In the genomic region with DNA sequence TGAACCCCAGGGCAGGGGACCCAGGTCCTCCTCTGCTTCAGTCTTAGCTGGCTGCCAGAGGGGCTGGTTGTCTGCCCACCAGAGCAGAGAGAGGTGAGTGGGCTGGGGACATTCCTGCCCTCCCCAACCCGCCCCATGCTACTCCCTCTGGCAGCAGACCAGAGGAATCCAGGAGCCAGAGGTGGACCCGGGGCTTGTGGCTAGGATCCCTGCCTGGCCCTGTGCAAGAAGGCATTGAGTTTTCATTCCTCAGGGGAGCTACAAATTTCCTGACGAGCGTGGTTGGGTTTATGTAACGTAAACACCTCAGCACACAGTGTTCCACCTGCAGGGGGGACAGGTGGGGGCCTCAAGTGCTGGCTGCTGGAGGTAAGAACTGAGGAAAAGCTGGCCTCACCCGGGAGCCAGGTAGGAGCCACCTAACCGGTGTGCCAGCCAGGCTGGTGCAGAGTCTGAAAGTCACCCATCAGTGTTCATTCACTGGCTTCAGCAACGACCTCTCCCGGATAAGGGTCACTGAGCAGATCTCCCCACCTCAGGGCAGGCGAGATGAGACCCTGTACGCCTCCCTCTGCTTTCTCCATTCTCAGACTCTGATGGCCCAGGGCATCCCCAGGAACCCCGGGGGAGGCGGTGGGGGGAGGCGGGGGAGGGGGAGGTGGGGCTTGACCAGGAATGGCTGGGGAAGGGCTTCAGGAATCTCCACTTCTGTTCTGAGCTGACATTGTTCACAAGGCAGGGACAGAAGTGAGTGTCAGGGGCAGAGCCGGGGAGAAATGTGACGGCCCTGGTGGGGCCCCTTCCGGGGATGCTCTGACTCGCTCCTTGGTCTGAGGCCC, we compare ENCODE assay signal across 13 cellular contexts.
DNase-seq lines count a peak whose midpoint lies in the region; ATAC-seq and TF ChIP-seq lines count a peak whose summit lies in the region.
"Had no signal": no experiment of that assay in that cellular context is flagged by ENCODE, and none has a peak within 500 bp of the region (broad histone marks: within the 10 kb centered on the region; RNA-seq: fewer than 3 reads in every experiment).

No MANE protein-coding gene starts in this region.

- H3K4me1 ChIP-seq in subcutaneous abdominal adipose tissue (ENCODE audit: control insufficient read depth in 5 of 5, insufficient read depth in 5 of 5, low read length in 5 of 5) (peaks cover 6 to 45% (median 22%) of the 10 kb centered on the region in 5 donors), esophagus squamous epithelium (peaks cover 0 to 15% (median 0%) of the 10 kb centered on the region in 3 donors)
- H3K4me1 ChIP-seq: adrenal gland had no signal

- CTCF ChIA-PET in WTC11 (lab: Charles Lee), result interaction anchor here (1.1 to 1.3 kb wide), 2 partner anchors 98 to 154 kb away, joined by 3 read pairs; no protein-coding TSS in a partner anchor

- H3K36me3 ChIP-seq in subcutaneous abdominal adipose tissue (ENCODE audit: control insufficient read depth in 5 of 5, insufficient read depth in 5 of 5, low read length in 5 of 5) (no peaks in the 10 kb centered on the region), esophagus squamous epithelium (no peaks in the 10 kb centered on the region)
- H3K36me3 ChIP-seq: adrenal gland had no signal

- no peak overlapping the region for H3K27ac Mint-ChIP-seq in WTC11
- H3K27ac Mint-ChIP-seq: activated B cell treated with CpG ODN at 0.5 μM for 24 hours; CD4-positive, alpha-beta memory T cell had no signal

- no peaks in the 10 kb centered on the region for H3K27me3 Mint-ChIP-seq in WTC11 (ENCODE audit: low read depth)
- H3K27me3 Mint-ChIP-seq: activated B cell treated with CpG ODN at 0.5 μM for 24 hours had no signal

- H3K9me3 Mint-ChIP-seq in WTC11, result peaks cover 7% of the 10 kb centered on the region
- H3K9me3 Mint-ChIP-seq: activated B cell treated with CpG ODN at 0.5 μM for 24 hours; CD4-positive, alpha-beta memory T cell had no signal

- peaks cover 0 to 4% (median 0%) of the 10 kb centered on the region in 5 donors for H3K27me3 ChIP-seq in subcutaneous abdominal adipose tissue (ENCODE audit: control insufficient read depth in 5 of 5, insufficient read depth in 4 of 5, low read length in 5 of 5)
- no peaks in the 10 kb centered on the region for H3K27me3 ChIP-seq in esophagus squamous epithelium
- H3K27me3 ChIP-seq: adrenal gland had no signal

- in situ Hi-C loops in GM13977 (cut with MboI; ENCODE audit: low pct_unique_long_range_greater_than_20kb, low sequenced_read_pairs, unreplicated experiment), result no loop called here

- TF ChIP-seq POLR2A in esophagus squamous epithelium (IDR thresholded peaks at IDR 0.05), result no peak

- H3K4me3 Mint-ChIP-seq in WTC11, result no peak overlapping the region
- H3K4me3 Mint-ChIP-seq: activated B cell treated with CpG ODN at 0.5 μM for 24 hours had no signal

- no peak overlapping the region for H3K4me3 ChIP-seq in subcutaneous abdominal adipose tissue (ENCODE audit: low read depth in 1 of 5, low read length in 5 of 5)
- H3K4me3 ChIP-seq in esophagus squamous epithelium, result no peak overlapping the region
- H3K4me3 ChIP-seq: adrenal gland had no signal

- TF ChIP-seq CTCF in WTC11 (IDR thresholded peaks at IDR 0.05) (no peak), GM13977 (IDR thresholded peaks at IDR 0.05; ENCODE audit: extremely low read depth, insufficient read depth, missing control alignments) (no peak), esophagus squamous epithelium (IDR thresholded peaks at IDR 0.05) (no peak)

- H3K36me3 Mint-ChIP-seq in WTC11, result no peaks in the 10 kb centered on the region; the same call in 1 of the 2 replicates
- H3K36me3 Mint-ChIP-seq: CD4-positive, alpha-beta memory T cell had no signal

- H3K27ac ChIP-seq in subcutaneous abdominal adipose tissue (ENCODE audit: low read depth, low read length) (peak overlapping the region; percentile 46), esophagus squamous epithelium (peak overlapping the region in 1 of 4 donors; percentile 69)

- POLR2A ChIA-PET in WTC11 (lab: Charles Lee), result no interaction called here

- peaks cover 23% of the 10 kb centered on the region for H3K4me1 Mint-ChIP-seq in WTC11
- H3K4me1 Mint-ChIP-seq: activated B cell treated with CpG ODN at 0.5 μM for 24 hours; CD4-positive, alpha-beta memory T cell had no signal

- 68 to 76% methylated on average over 5 to 8 of the region's 18 CpGs for WGBS in esophagus squamous epithelium, 2 donors

- DNase-seq in NCI-H2171 (lab: John Stamatoyannopoulos, UW) (peak; percentile 15), WTC11 (ENCODE audit: low spot score) (no peak), iPS-NIHi11 (ENCODE audit: low spot score) (peak; percentile 51), GM13977 (ENCODE audit: low spot score) (no peak), esophagus squamous epithelium (lab: John Stamatoyannopoulos, UW) (no peak)
- DNase-seq: activated B cell treated with CpG ODN at 0.5 μM for 24 hours; CD4-positive, alpha-beta memory T cell; Kasumi-1; NCI-H187; stimulated activated naive CD4-positive, alpha-beta T cell treated with Interleukin-2 at 50 U/mL for 16 hours had no signal

- ATAC-seq in WTC11, result peak; percentile 12; the same call in 1 of the 2 replicates
- no peak for ATAC-seq in HG03095 (IDR thresholded peaks at IDR 0.05; ENCODE audit: unreplicated experiment)

- H3K9ac ChIP-seq in subcutaneous abdominal adipose tissue (ENCODE audit: low read length in 5 of 5), result peak overlapping the region in 1 of 5 donors; percentile 50

- H3K9me3 ChIP-seq in subcutaneous abdominal adipose tissue (ENCODE audit: control insufficient read depth in 5 of 5, low read length in 5 of 5) (no peaks in the 10 kb centered on the region), esophagus squamous epithelium (no peaks in the 10 kb centered on the region)
- H3K9me3 ChIP-seq: adrenal gland had no signal

- intact Hi-C loops in esophagus squamous epithelium (cut with DNase I), result no loop called here

TF ChIP-seq in WTC11, 78 proteins besides CTCF, POLR2A, EP300 and RAD21 (continues in another document):
- TF ChIP-seq, protein P1, sequence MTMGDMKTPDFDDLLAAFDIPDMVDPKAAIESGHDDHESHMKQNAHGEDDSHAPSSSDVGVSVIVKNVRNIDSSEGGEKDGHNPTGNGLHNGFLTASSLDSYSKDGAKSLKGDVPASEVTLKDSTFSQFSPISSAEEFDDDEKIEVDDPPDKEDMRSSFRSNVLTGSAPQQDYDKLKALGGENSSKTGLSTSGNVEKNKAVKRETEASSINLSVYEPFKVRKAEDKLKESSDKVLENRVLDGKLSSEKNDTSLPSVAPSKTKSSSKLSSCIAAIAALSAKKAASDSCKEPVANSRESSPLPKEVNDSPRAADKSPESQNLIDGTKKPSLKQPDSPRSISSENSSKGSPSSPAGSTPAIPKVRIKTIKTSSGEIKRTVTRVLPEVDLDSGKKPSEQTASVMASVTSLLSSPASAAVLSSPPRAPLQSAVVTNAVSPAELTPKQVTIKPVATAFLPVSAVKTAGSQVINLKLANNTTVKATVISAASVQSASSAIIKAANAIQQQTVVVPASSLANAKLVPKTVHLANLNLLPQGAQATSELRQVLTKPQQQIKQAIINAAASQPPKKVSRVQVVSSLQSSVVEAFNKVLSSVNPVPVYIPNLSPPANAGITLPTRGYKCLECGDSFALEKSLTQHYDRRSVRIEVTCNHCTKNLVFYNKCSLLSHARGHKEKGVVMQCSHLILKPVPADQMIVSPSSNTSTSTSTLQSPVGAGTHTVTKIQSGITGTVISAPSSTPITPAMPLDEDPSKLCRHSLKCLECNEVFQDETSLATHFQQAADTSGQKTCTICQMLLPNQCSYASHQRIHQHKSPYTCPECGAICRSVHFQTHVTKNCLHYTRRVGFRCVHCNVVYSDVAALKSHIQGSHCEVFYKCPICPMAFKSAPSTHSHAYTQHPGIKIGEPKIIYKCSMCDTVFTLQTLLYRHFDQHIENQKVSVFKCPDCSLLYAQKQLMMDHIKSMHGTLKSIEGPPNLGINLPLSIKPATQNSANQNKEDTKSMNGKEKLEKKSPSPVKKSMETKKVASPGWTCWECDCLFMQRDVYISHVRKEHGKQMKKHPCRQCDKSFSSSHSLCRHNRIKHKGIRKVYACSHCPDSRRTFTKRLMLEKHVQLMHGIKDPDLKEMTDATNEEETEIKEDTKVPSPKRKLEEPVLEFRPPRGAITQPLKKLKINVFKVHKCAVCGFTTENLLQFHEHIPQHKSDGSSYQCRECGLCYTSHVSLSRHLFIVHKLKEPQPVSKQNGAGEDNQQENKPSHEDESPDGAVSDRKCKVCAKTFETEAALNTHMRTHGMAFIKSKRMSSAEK (CRISPR knock-in tag; IDR thresholded peaks at IDR 0.05; ENCODE audit: borderline replicate concordance), result no peak
- TF ChIP-seq, protein P2, sequence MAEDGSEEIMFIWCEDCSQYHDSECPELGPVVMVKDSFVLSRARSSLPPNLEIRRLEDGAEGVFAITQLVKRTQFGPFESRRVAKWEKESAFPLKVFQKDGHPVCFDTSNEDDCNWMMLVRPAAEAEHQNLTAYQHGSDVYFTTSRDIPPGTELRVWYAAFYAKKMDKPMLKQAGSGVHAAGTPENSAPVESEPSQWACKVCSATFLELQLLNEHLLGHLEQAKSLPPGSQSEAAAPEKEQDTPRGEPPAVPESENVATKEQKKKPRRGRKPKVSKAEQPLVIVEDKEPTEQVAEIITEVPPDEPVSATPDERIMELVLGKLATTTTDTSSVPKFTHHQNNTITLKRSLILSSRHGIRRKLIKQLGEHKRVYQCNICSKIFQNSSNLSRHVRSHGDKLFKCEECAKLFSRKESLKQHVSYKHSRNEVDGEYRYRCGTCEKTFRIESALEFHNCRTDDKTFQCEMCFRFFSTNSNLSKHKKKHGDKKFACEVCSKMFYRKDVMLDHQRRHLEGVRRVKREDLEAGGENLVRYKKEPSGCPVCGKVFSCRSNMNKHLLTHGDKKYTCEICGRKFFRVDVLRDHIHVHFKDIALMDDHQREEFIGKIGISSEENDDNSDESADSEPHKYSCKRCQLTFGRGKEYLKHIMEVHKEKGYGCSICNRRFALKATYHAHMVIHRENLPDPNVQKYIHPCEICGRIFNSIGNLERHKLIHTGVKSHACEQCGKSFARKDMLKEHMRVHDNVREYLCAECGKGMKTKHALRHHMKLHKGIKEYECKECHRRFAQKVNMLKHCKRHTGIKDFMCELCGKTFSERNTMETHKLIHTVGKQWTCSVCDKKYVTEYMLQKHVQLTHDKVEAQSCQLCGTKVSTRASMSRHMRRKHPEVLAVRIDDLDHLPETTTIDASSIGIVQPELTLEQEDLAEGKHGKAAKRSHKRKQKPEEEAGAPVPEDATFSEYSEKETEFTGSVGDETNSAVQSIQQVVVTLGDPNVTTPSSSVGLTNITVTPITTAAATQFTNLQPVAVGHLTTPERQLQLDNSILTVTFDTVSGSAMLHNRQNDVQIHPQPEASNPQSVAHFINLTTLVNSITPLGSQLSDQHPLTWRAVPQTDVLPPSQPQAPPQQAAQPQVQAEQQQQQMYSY (CRISPR knock-in tag; IDR thresholded peaks at IDR 0.05), result no peak
- TF ChIP-seq TEAD1 (CRISPR knock-in tag; IDR thresholded peaks at IDR 0.05), result no peak
- TF ChIP-seq ZNF138 (CRISPR knock-in tag; conservative IDR thresholded peaks at IDR 0.05), result no peak
- TF ChIP-seq TP53 (CRISPR knock-in tag; IDR thresholded peaks at IDR 0.05), result no peak
- TF ChIP-seq ZNF263 (CRISPR knock-in tag; IDR thresholded peaks at IDR 0.05; ENCODE audit: low read depth), result no peak
- TF ChIP-seq RORB (CRISPR knock-in tag; IDR thresholded peaks at IDR 0.05), result no peak

Comparison
In these comparisons a context has a peak if more than half of its experiments do, and no peak if none do; other contexts are left out.
1. DNase-seq: peak in NCI-H2171 (single experiment) and iPS-NIHi11 (single experiment); none in WTC11 (single experiment), GM13977 (single experiment) and esophagus squamous epithelium (single experiment).